ENCODE assay signal across 9 cellular contexts in genomic region chr1:231418741-231419107, GRCh38. TPM values are rescaled to one million over a fixed set of nuclear protein-coding genes. Genes with fewer than 3 reads are reported as not detected.
DNase-seq lines count a peak whose midpoint lies in the region; ATAC-seq and TF ChIP-seq lines count a peak whose summit lies in the region.
"Had no signal": no experiment of that assay in that cellular context is flagged by ENCODE, and none has a peak within 500 bp of the region (broad histone marks: within the 10 kb centered on the region; RNA-seq: fewer than 3 reads in every experiment).

No MANE protein-coding gene starts in this region.

- DNase-seq in GM06990 (ENCODE audit: extremely low read depth, insufficient read length), result no peak
- no peak for DNase-seq in SK-N-MC (ENCODE audit: low read depth, low spot score)
- no peak for DNase-seq in esophagus squamous epithelium (lab: John Stamatoyannopoulos, UW)
- DNase-seq in retinal pigment epithelial cell (ENCODE audit: low read depth), result no peak
- DNase-seq in activated gamma-delta T cell (lab: John Stamatoyannopoulos, UW), result no peak
- DNase-seq in MV-4-11 (lab: John Stamatoyannopoulos, UW), result no peak
- no peak for DNase-seq in activated gamma-delta T cell treated with Interleukin-2 at 50 U/mL for 16 hours
- DNase-seq: NCI-H82 had no signal

- 36 to 38% methylated on average over 4 of the region's 4 CpGs for WGBS in esophagus squamous epithelium, 2 donors

- ATAC-seq in HG02973 (IDR thresholded peaks at IDR 0.05; ENCODE audit: unreplicated experiment), result no peak

- intact Hi-C loops in esophagus squamous epithelium (cut with DNase I), result no loop called here

- H3K27me3 ChIP-seq in GM06990 (replicated peaks; ENCODE audit: control insufficient read depth, insufficient read depth, low read length) (no peaks in the 10 kb centered on the region), esophagus squamous epithelium (no peaks in the 10 kb centered on the region)

- no peak for TF ChIP-seq CTCF in GM06990 (IDR thresholded peaks at IDR 0.05; ENCODE audit: insufficient read depth, low read length, poor library complexity, severe bottlenecking)
- no peak for TF ChIP-seq CTCF in esophagus squamous epithelium (IDR thresholded peaks at IDR 0.05)
- TF ChIP-seq CTCF in retinal pigment epithelial cell (conservative IDR thresholded peaks at IDR 0.05; ENCODE audit: low read depth, low read length), result no peak

- no peaks in the 10 kb centered on the region for H3K36me3 ChIP-seq in GM06990 (ENCODE audit: control insufficient read depth, insufficient read depth, low read length)
- no peaks in the 10 kb centered on the region for H3K36me3 ChIP-seq in SK-N-MC (ENCODE audit: insufficient read depth, low read length)
- peaks cover 0 to under 1% (median 0%) of the 10 kb centered on the region in 3 donors for H3K36me3 ChIP-seq in esophagus squamous epithelium

- peak overlapping the region; percentile 11; the same call in 1 of the 2 replicates for H3K4me3 ChIP-seq in GM06990 (replicated peaks; ENCODE audit: low read depth, low read length)
- H3K4me3 ChIP-seq in SK-N-MC, result peak overlapping the region; percentile 91
- H3K4me3 ChIP-seq in esophagus squamous epithelium, result peak overlapping the region in 3 of 4 donors; percentile 65 to 96 (median 65)
- H3K4me3 ChIP-seq in retinal pigment epithelial cell (ENCODE audit: low read length), result peak overlapping the region; percentile 89

- no peaks in the 10 kb centered on the region for H3K9me3 ChIP-seq in SK-N-MC (ENCODE audit: low read depth, low read length)
- H3K9me3 ChIP-seq in esophagus squamous epithelium, result no peaks in the 10 kb centered on the region

- TF ChIP-seq POLR2A in esophagus squamous epithelium (IDR thresholded peaks at IDR 0.05), result no peak

- H3K27ac ChIP-seq in SK-N-MC (no peak overlapping the region), esophagus squamous epithelium (peak overlapping the region in 1 of 4 donors; percentile 1)

- H3K4me1 ChIP-seq in esophagus squamous epithelium, result peaks cover 23 to 80% (median 48%) of the 10 kb centered on the region in 3 donors

- H3K9ac ChIP-seq in SK-N-MC (ENCODE audit: insufficient read length), result no peak overlapping the region

RNA-seq across cellular contexts. Expression of gene EGLN1, which starts 3.4 kb away (rescaled TPM):
- total RNA-seq in esophagus squamous epithelium, result 10 to 100 TPM; 21.8 to 36.0 (median 28.7) TPM

Comparison
In these comparisons a context has a peak if more than half of its experiments do, and no peak if none do; other contexts are left out.
1. H3K4me3 ChIP-seq: peak in every context shown above with its lines; median percentile 91 in SK-N-MC; 89 in retinal pigment epithelial cell; 65 in esophagus squamous epithelium; 11 in GM06990.